ENCODE assay signal across 26 cellular contexts in the genomic region with DNA sequence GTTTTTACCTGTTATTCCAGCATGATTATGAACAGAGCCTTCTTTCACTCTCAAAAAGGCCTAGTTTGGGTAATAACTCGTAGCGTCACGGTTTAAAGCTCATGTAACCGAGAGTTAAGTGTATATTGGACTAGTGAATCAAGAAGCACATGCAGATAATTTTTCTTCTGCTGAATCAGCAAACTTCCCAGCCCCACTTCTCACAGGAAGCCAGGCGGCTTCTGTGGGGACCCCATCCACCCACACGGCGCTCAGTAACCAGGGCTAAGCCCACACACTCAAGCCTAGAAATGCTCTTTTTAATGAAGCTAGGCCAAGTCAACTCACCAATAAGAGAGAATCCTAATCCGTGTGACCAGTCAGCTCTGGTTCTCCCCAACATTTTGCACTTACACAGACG.
"Had no signal": no experiment of that assay in that cellular context is flagged by ENCODE, and none has a peak within 500 bp of the region (broad histone marks: within the 10 kb centered on the region; RNA-seq: fewer than 3 reads in every experiment).

No MANE protein-coding gene starts in this region.

- H3K9me3 ChIP-seq: heart right ventricle, psoas muscle, spleen, testis, tibial artery had no signal

- ATAC-seq: effector memory CD8-positive, alpha-beta T cell; heart right ventricle; left lobe of liver; psoas muscle; right cardiac atrium; stimulated activated naive CD8-positive, alpha-beta T cell treated with anti-CD3 and anti-CD28 coated beads, Interleukin-15, Interleukin-2, amounts not matched to agents 100 U/mL and 50 U/mL, for 24 hours had no signal

- H3K36me3 Mint-ChIP-seq: memory B cell; natural killer cell; stimulated activated memory B cell treated with anti-CD40 and anti-IgM and Interleukin-4, amounts not matched to agents 10 μg/mL and 1 μg/mL and 100 μg/mL, for 72 hours; type B pancreatic cell had no signal

- DNase-seq: cortex of kidney; effector memory CD8-positive, alpha-beta T cell; erythroblast; esophagus squamous epithelium; foreskin melanocyte; glutamatergic neuron; heart right ventricle; kidney; natural killer cell; nucleus accumbens; psoas muscle; right cardiac atrium; spleen; stimulated activated CD4-positive, alpha-beta T cell treated with anti-CD3 and anti-CD28 coated beads, Interleukin-4, amount 100 ng/mL, for 4 hours; stimulated activated naive CD8-positive, alpha-beta T cell treated with anti-CD3 and anti-CD28 coated beads, Interleukin-15, Interleukin-2, amounts not matched to agents 100 U/mL and 50 U/mL, for 24 hours; substantia nigra; testis; tibial artery had no signal

- H3K4me1 Mint-ChIP-seq: memory B cell; neural crest cell; stimulated activated memory B cell treated with anti-CD40 and anti-IgM and Interleukin-4, amounts not matched to agents 10 μg/mL and 1 μg/mL and 100 μg/mL, for 72 hours had no signal

- H3K4me1 ChIP-seq: psoas muscle, spleen, testis had no signal

- H3K36me3 ChIP-seq: esophagus squamous epithelium, heart right ventricle, spleen, tibial artery had no signal

- H3K27ac ChIP-seq: esophagus squamous epithelium, heart right ventricle, psoas muscle, skin epidermis, spleen, testis, tibial artery had no signal

- FAIRE-seq: endometrium, kidney had no signal

- H3K27me3 ChIP-seq: esophagus squamous epithelium, heart right ventricle, testis had no signal

- H3K4me3 Mint-ChIP-seq: effector memory CD8-positive, alpha-beta T cell; memory B cell; natural killer cell; neural crest cell; stimulated activated memory B cell treated with anti-CD40 and anti-IgM and Interleukin-4, amounts not matched to agents 10 μg/mL and 1 μg/mL and 100 μg/mL, for 72 hours; type B pancreatic cell had no signal

- H3K4me3 ChIP-seq: esophagus squamous epithelium, heart right ventricle, lung, psoas muscle, skin epidermis, spleen, testis, tibial artery had no signal

- H3K9me3 Mint-ChIP-seq: natural killer cell, neural crest cell, type B pancreatic cell had no signal

- H3K27ac Mint-ChIP-seq: memory B cell; natural killer cell; stimulated activated memory B cell treated with anti-CD40 and anti-IgM and Interleukin-4, amounts not matched to agents 10 μg/mL and 1 μg/mL and 100 μg/mL, for 72 hours; type B pancreatic cell had no signal
